1 cellular context compared by ENCODE assay signal in the genomic region with DNA sequence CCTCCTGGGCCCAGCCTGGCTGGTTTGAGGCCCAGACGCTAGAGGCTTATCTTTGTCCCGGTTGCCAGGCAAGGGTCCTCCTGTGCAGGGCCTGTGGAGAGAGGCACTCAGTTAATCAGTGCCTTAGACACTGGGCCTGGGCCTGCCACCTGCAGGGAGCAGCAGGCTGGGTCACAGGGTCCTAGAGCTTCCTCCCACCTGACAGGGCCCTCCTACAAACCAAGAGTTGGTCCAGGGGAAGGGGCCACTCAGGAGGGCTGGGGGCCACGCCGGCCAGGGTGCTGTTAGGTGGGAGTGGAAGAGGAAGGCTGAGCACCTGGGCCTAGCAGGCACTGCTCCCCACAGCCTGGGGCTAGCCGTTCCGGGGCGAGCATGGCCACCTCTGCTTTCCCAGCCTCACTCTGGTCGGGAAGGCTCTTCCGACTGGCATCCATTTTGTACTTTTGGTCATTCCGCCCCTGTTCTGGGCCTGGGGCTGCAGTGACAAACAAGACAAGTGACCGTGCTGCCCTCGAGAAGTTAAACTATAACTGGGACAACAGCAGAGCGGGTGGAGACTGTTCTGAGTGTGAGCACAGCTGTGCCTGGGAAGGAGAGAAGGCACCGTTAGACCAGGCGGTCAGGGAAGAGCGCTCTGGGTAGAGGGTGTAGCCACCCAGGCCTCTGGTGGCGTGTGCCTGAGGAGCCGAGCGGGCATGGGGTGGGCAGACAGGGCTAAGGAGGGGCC.
TF ChIP-seq lines count a peak whose summit lies in the region.

No MANE protein-coding gene starts in this region.

TF ChIP-seq in HepG2, 621 proteins besides CTCF, POLR2A, EP300 and RAD21 (continued from another document and continues in another):
- TF ChIP-seq PHF21A (CRISPR knock-in tag; IDR thresholded peaks at IDR 0.05): peak; percentile 90
- 0 out of 2 replicates have a peak, but pooled peaks have one; percentile 56 for TF ChIP-seq ZBTB4 (CRISPR knock-in tag; IDR thresholded peaks at IDR 0.05; ENCODE audit: borderline replicate concordance)
- 0 out of 2 replicates have a peak, but pooled peaks have one; percentile 8 for TF ChIP-seq MIER3 (CRISPR knock-in tag; IDR thresholded peaks at IDR 0.05; ENCODE audit: borderline replicate concordance)
- no peak for TF ChIP-seq ZNF484 (CRISPR knock-in tag; IDR thresholded peaks at IDR 0.05; ENCODE audit: borderline replicate concordance, low read depth)
- no peak for TF ChIP-seq MYNN (CRISPR knock-in tag; IDR thresholded peaks at IDR 0.05; ENCODE audit: low read depth)
- TF ChIP-seq TEAD3 (CRISPR knock-in tag; optimal IDR thresholded peaks at IDR 0.05; ENCODE audit: borderline replicate concordance): peak; percentile 25
- TF ChIP-seq SAP130 (CRISPR knock-in tag; IDR thresholded peaks at IDR 0.05; ENCODE audit: low read depth): peak; percentile 85
- TF ChIP-seq NBN (conservative IDR thresholded peaks at IDR 0.05): no peak
- TF ChIP-seq ZNF446 (CRISPR knock-in tag; IDR thresholded peaks at IDR 0.05): 0 out of 2 replicates have a peak, but pooled peaks have one; percentile 51
- TF ChIP-seq SOX13 (IDR thresholded peaks at IDR 0.05): no peak
- peak in 1 of 2 experiments; percentile 41; a peak in 2 of 4 replicates for TF ChIP-seq SOX13 (CRISPR knock-in tag; conservative IDR thresholded peaks at IDR 0.05 in 1 of 2, IDR thresholded peaks at IDR 0.05 in 1 of 2)
- 0 out of 2 replicates have a peak, but pooled peaks have one; percentile 3 for TF ChIP-seq FOSL2 (CRISPR knock-in tag; IDR thresholded peaks at IDR 0.05)
- TF ChIP-seq, protein P1, sequence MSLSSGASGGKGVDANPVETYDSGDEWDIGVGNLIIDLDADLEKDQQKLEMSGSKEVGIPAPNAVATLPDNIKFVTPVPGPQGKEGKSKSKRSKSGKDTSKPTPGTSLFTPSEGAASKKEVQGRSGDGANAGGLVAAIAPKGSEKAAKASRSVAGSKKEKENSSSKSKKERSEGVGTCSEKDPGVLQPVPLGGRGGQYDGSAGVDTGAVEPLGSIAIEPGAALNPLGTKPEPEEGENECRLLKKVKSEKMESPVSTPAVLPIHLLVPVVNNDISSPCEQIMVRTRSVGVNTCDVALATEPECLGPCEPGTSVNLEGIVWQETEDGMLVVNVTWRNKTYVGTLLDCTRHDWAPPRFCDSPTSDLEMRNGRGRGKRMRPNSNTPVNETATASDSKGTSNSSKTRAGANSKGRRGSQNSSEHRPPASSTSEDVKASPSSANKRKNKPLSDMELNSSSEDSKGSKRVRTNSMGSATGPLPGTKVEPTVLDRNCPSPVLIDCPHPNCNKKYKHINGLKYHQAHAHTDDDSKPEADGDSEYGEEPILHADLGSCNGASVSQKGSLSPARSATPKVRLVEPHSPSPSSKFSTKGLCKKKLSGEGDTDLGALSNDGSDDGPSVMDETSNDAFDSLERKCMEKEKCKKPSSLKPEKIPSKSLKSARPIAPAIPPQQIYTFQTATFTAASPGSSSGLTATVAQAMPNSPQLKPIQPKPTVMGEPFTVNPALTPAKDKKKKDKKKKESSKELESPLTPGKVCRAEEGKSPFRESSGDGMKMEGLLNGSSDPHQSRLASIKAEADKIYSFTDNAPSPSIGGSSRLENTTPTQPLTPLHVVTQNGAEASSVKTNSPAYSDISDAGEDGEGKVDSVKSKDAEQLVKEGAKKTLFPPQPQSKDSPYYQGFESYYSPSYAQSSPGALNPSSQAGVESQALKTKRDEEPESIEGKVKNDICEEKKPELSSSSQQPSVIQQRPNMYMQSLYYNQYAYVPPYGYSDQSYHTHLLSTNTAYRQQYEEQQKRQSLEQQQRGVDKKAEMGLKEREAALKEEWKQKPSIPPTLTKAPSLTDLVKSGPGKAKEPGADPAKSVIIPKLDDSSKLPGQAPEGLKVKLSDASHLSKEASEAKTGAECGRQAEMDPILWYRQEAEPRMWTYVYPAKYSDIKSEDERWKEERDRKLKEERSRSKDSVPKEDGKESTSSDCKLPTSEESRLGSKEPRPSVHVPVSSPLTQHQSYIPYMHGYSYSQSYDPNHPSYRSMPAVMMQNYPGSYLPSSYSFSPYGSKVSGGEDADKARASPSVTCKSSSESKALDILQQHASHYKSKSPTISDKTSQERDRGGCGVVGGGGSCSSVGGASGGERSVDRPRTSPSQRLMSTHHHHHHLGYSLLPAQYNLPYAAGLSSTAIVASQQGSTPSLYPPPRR (CRISPR knock-in tag; IDR thresholded peaks at IDR 0.05; ENCODE audit: borderline replicate concordance): peak; percentile 24; the same call in 1 of the 2 replicates
- TF ChIP-seq SIX4 (CRISPR knock-in tag; IDR thresholded peaks at IDR 0.05): no peak
- TF ChIP-seq ZKSCAN5 (CRISPR knock-in tag; IDR thresholded peaks at IDR 0.05): no peak
- TF ChIP-seq TBP (CRISPR knock-in tag; IDR thresholded peaks at IDR 0.05): no peak
- peak; percentile 85; the same call in 1 of the 2 replicates for TF ChIP-seq ZNF12 (CRISPR knock-in tag; IDR thresholded peaks at IDR 0.05)
- no peak for TF ChIP-seq FOSL1 (CRISPR knock-in tag; IDR thresholded peaks at IDR 0.05; ENCODE audit: borderline replicate concordance)
- peak; percentile 73; the same call in 1 of the 2 replicates for TF ChIP-seq SIN3A (IDR thresholded peaks at IDR 0.05; ENCODE audit: borderline replicate concordance, low read depth, low read length)
- TF ChIP-seq, protein P2, sequence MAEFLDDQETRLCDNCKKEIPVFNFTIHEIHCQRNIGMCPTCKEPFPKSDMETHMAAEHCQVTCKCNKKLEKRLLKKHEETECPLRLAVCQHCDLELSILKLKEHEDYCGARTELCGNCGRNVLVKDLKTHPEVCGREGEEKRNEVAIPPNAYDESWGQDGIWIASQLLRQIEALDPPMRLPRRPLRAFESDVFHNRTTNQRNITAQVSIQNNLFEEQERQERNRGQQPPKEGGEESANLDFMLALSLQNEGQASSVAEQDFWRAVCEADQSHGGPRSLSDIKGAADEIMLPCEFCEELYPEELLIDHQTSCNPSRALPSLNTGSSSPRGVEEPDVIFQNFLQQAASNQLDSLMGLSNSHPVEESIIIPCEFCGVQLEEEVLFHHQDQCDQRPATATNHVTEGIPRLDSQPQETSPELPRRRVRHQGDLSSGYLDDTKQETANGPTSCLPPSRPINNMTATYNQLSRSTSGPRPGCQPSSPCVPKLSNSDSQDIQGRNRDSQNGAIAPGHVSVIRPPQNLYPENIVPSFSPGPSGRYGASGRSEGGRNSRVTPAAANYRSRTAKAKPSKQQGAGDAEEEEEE (CRISPR knock-in tag; IDR thresholded peaks at IDR 0.05; ENCODE audit: borderline replicate concordance): 0 out of 2 replicates have a peak, but pooled peaks have one; percentile 26
- no peak; the same call in 1 of the 2 replicates for TF ChIP-seq ZBED4 (CRISPR knock-in tag; IDR thresholded peaks at IDR 0.05; ENCODE audit: borderline replicate concordance)
- TF ChIP-seq SOX5 (CRISPR knock-in tag; IDR thresholded peaks at IDR 0.05; ENCODE audit: borderline replicate concordance): peak; percentile 46; the same call in 1 of the 2 replicates
- peak; percentile 67 for TF ChIP-seq PHF8 (CRISPR knock-in tag; IDR thresholded peaks at IDR 0.05)
- TF ChIP-seq MED13 (CRISPR knock-in tag; IDR thresholded peaks at IDR 0.05): no peak
- no peak for TF ChIP-seq MXD3 (CRISPR knock-in tag; IDR thresholded peaks at IDR 0.05)
- TF ChIP-seq ZBTB20 (CRISPR knock-in tag; IDR thresholded peaks at IDR 0.05; ENCODE audit: borderline replicate concordance, low read depth): peak; percentile 77; the same call in 1 of the 2 replicates
- TF ChIP-seq RCOR2 (CRISPR knock-in tag; IDR thresholded peaks at IDR 0.05): peak; percentile 1; the same call in 1 of the 2 replicates
